8 cellular contexts compared by ENCODE assay signal in the genomic region with DNA sequence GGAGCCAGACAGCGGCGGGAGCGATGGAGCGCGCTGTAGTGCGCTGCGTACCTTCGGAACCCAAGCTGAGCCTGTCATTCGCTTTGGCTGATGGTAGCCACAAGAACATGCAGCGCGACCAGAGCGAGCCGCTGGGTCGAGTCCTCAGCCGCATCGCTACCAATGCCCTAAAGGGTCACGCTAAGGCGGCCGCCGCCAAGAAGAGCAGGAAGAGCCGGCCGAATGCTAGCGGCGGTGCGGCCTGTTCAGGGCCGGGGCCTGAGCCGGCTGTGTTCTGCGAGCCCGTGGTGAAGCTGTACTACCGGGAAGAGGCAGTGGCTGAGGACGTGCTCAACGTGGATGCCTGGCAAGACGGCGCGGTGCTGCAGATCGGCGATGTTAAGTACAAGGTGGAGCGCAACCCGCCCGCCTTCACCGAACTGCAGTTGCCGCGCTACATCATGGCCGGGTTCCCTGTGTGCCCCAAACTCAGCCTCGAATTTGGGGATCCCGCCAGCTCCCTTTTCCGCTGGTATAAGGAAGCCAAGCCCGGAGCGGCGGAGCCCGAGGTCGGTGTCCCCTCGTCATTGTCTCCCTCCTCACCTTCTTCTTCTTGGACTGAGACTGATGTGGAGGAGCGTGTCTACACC. TPM values are rescaled to one million over a fixed set of nuclear protein-coding genes. Genes with fewer than 3 reads are reported as not detected.
DNase-seq lines count a peak whose midpoint lies in the region; ATAC-seq and TF ChIP-seq lines count a peak whose summit lies in the region.

No MANE protein-coding gene starts in this region.

- CTCF ChIA-PET in Caco-2 (lab: Charles Lee), result interaction anchor here (0.6 to 2.9 kb wide), 3 partner anchors 18 to 440 kb away, joined by 3 to 16 read pairs (median 4); no protein-coding TSS in a partner anchor

- no TSS peak for BruUV-seq in Caco-2 (replicated peaks; lab: Mats Ljungman, UMichigan)

- peaks cover 39% of the 10 kb centered on the region for H3K36me3 Mint-ChIP-seq in Caco-2 (ENCODE audit: insufficient read depth, unreplicated experiment)
- H3K36me3 Mint-ChIP-seq in naive thymus-derived CD8-positive, alpha-beta T cell, result peaks cover 0 to 37% (median 8%) of the 10 kb centered on the region in 3 donors

- H3K36me3 ChIP-seq in Caco-2 (ENCODE audit: control insufficient read depth, insufficient read depth, low read length) (no peaks in the 10 kb centered on the region), upper lobe of right lung (peaks cover 32% of the 10 kb centered on the region)

- H3K4me3 ChIP-seq in Caco-2 (ENCODE audit: low read depth, low read length), result peak overlapping the region; percentile 71
- peak overlapping the region; percentile 96 for H3K4me3 ChIP-seq in upper lobe of right lung

- POLR2A ChIA-PET in Caco-2 (lab: Charles Lee), result interaction anchor here (0.5 to 3.0 kb wide), 6 partner anchors 18 to 360 kb away, joined by 3 to 11 read pairs (median 4); a partner anchor contains a TSS
- POLR2A ChIA-PET in naive thymus-derived CD8-positive, alpha-beta T cell (lab: Charles Lee), result interaction anchor here (0.6 to 4.4 kb wide), 16 partner anchors 10 to 526 kb away, joined by 3 to 73 read pairs (median 4); a partner anchor contains a TSS

- H3K27me3 Mint-ChIP-seq in Caco-2 (ENCODE audit: insufficient read depth, unreplicated experiment), result no peaks in the 10 kb centered on the region
- H3K27me3 Mint-ChIP-seq in naive thymus-derived CD8-positive, alpha-beta T cell, result no peaks in the 10 kb centered on the region

- intact Hi-C loops in Caco-2 (cut with micrococcal nuclease; ENCODE audit: unreplicated experiment), result loop anchor here (1.0 to 5.0 kb wide), 3 partner anchors 41 to 159 kb away; a partner anchor contains a TSS
- intact Hi-C loops in upper lobe of right lung (cut with DNase I), result no loop called here

- peak overlapping the region; percentile 89 for H3K27ac Mint-ChIP-seq in Caco-2 (ENCODE audit: unreplicated experiment)
- H3K27ac Mint-ChIP-seq in naive thymus-derived CD8-positive, alpha-beta T cell, result peak overlapping the region; percentile 97 to 100 (median 99)

- no peaks in the 10 kb centered on the region for H3K4me1 Mint-ChIP-seq in Caco-2 (ENCODE audit: low read depth, unreplicated experiment)
- H3K4me1 Mint-ChIP-seq in naive thymus-derived CD8-positive, alpha-beta T cell, result peaks cover 7 to 52% (median 39%) of the 10 kb centered on the region in 4 donors

- DNase-seq in Caco-2, result peak in 1 of 2 experiments; percentile 41
- DNase-seq in activated CD4-positive, alpha-beta T cell treated with anti-CD3 and anti-CD28 coated beads for 48 hours, result peak; percentile 52
- DNase-seq in epithelial cell of prostate (ENCODE audit: low read depth, low spot score), result no peak
- peak in 6 of 10 donors; percentile 6 to 71 (median 26) for DNase-seq in naive thymus-derived CD8-positive, alpha-beta T cell
- DNase-seq in upper lobe of right lung, result no peak
- no peak for DNase-seq in amniotic stem cell (lab: John Stamatoyannopoulos, UW)

- no peaks in the 10 kb centered on the region for H3K27me3 ChIP-seq in Caco-2 (replicated peaks; ENCODE audit: control insufficient read depth, insufficient read depth, low read length)
- no peaks in the 10 kb centered on the region for H3K27me3 ChIP-seq in upper lobe of right lung

- TF ChIP-seq CTCF in Caco-2 (IDR thresholded peaks at IDR 0.05; ENCODE audit: insufficient read depth in 1 of 2, low read depth in 1 of 2, low read length in 1 of 2, severe bottlenecking in 1 of 2, unreplicated experiment in 1 of 2) (peak in 1 of 2 experiments; percentile 1), upper lobe of right lung (IDR thresholded peaks at IDR 0.05) (no peak)

- ATAC-seq in GM19455 (IDR thresholded peaks at IDR 0.05; ENCODE audit: unreplicated experiment) (peak; percentile 29), HG03460 (IDR thresholded peaks at IDR 0.05; ENCODE audit: unreplicated experiment) (peak; percentile 32), upper lobe of right lung (peak; percentile 62)
- peak; percentile 41 to 52 for ATAC-seq in naive thymus-derived CD8-positive, alpha-beta T cell

- no peaks in the 10 kb centered on the region for H3K9me3 Mint-ChIP-seq in Caco-2 (ENCODE audit: unreplicated experiment)
- no peaks in the 10 kb centered on the region for H3K9me3 Mint-ChIP-seq in naive thymus-derived CD8-positive, alpha-beta T cell

- peaks cover 4% of the 10 kb centered on the region; the same call in 1 of the 2 replicates for H3K4me1 ChIP-seq in Caco-2
- H3K4me1 ChIP-seq in upper lobe of right lung, result peaks cover 26% of the 10 kb centered on the region

- H3K27ac ChIP-seq in epithelial cell of prostate, result peak overlapping the region; percentile 84
- peak overlapping the region; percentile 97 for H3K27ac ChIP-seq in upper lobe of right lung

- H3K9me3 ChIP-seq in Caco-2 (no peaks in the 10 kb centered on the region), upper lobe of right lung (no peaks in the 10 kb centered on the region)

- H3K4me3 Mint-ChIP-seq in Caco-2 (ENCODE audit: unreplicated experiment), result peak overlapping the region; percentile 66
- H3K4me3 Mint-ChIP-seq in naive thymus-derived CD8-positive, alpha-beta T cell, result peak overlapping the region; percentile 74 to 100 (median 95)

RNA-seq across cellular contexts. Expression of a gene that starts 0.5 kb away (rescaled TPM):
- total RNA-seq in Caco-2 (2022) (22.1 and 23.2 TPM in 2 replicates), upper lobe of right lung (20.4 TPM)
- 10 to 100 TPM; 25.6 to 26.2 TPM for total RNA-seq in naive thymus-derived CD8-positive, alpha-beta T cell
- 10 to 100 TPM; 11.3 to 17.5 (median 14.1) TPM for polyA plus RNA-seq in naive thymus-derived CD8-positive, alpha-beta T cell

RNA-seq across cellular contexts. Expression of a gene that starts 12.4 kb away (rescaled TPM):
- total RNA-seq in Caco-2 (2022), result 0.45 and 1.5 TPM in 2 replicates
- under 1 TPM; 0.65 to 0.66 TPM for total RNA-seq in naive thymus-derived CD8-positive, alpha-beta T cell
- polyA plus RNA-seq in naive thymus-derived CD8-positive, alpha-beta T cell, result not detected
- total RNA-seq in upper lobe of right lung, result 0.52 TPM

RNA-seq across cellular contexts. Expression of a gene that starts 40.6 kb away (rescaled TPM):
- total RNA-seq in Caco-2 (2022) (194 and 204 TPM in 2 replicates), upper lobe of right lung (130 TPM)
- 10 to 100 TPM; 43.6 to 52.0 TPM for total RNA-seq in naive thymus-derived CD8-positive, alpha-beta T cell
- 100 to 1,000 TPM; 112 to 116 (median 115) TPM for polyA plus RNA-seq in naive thymus-derived CD8-positive, alpha-beta T cell

Comparison
In these comparisons a context has a peak if more than half of its experiments do, and no peak if none do; other contexts are left out.
1. DNase-seq: peak in activated CD4-positive, alpha-beta T cell treated with anti-CD3 and anti-CD28 coated beads for 48 hours (single experiment) and naive thymus-derived CD8-positive, alpha-beta T cell (6 of 10); none in epithelial cell of prostate (single experiment), upper lobe of right lung (single experiment) and amniotic stem cell (single experiment).
2. Peak in every context shown above with its lines, with median percentiles within 50 percentile points of each other: ATAC-seq.